In genomic region chr12:5956987-5957386, GRCh38 we compare ENCODE assay signal across 40 cellular contexts. TPM values are rescaled to one million over a fixed set of nuclear protein-coding genes. Genes with fewer than 3 reads are reported as not detected.
"Had no signal": no experiment of that assay in that cellular context is flagged by ENCODE, and none has a peak within 500 bp of the region (broad histone marks: within the 10 kb centered on the region; RNA-seq: fewer than 3 reads in every experiment).

No MANE protein-coding gene starts in this region.

- H3K36me3 ChIP-seq: adrenal gland, brain microvascular endothelial cell, breast epithelium, cardiac muscle cell had no signal

- H3K4me3 ChIP-seq: adrenal gland, body of pancreas, breast epithelium, cardiac muscle cell had no signal

- H3K27ac ChIP-seq: adrenal gland, body of pancreas, brain microvascular endothelial cell, breast epithelium, cardiac muscle cell, VCaP had no signal

- H3K9me3 ChIP-seq: adrenal gland, body of pancreas, breast epithelium had no signal

- H3K4me3 Mint-ChIP-seq: activated B cell treated with CpG ODN at 0.5 μM for 24 hours; activated CD4-positive, alpha-beta memory T cell treated with anti-CD3 and anti-CD28 coated beads for 36 hours; activated CD4-positive, alpha-beta T cell treated with anti-CD3 and anti-CD28 coated beads for 36 hours; activated CD4-positive, alpha-beta T cell treated with anti-CD3 and anti-CD28 coated beads, Interleukin-2, amount 10 ng/mL, durations not matched to agents 7 days and 5 days; activated CD8-positive, alpha-beta T cell treated with anti-CD3 and anti-CD28 coated beads for 36 hours; activated naive CD4-positive, alpha-beta T cell treated with anti-CD3 and anti-CD28 coated beads for 36 hours; activated naive CD8-positive, alpha-beta T cell treated with anti-CD3 and anti-CD28 coated beads for 36 hours; activated T-cell treated with anti-CD3 and anti-CD28 coated beads, Interleukin-2, amount 50 U/mL, for 4 hours; activated T-cell treated with anti-CD3 and anti-CD28 coated beads, Interleukin-2, amount 50 U/mL, for 72 hours; activated T-helper 1 cell treated with anti-CD3 and anti-CD28 coated beads, Interleukin-12 subunit alpha, Interleukin-12 subunit beta, Interleukin-2, Interleukin-4 antibody, amounts not matched to agents 30 ng/mL and 10 ng/mL and 1 ng/mL, durations not matched to agents 14 hours and 24 hours and 36 hours; activated T-helper 17 cell treated with anti-CD3 and anti-CD28 coated beads, Interleukin-2, amount 50 U/mL, for 72 hours; central memory CD8-positive, alpha-beta T cell; T-cell; T-helper 2 cell treated with Interferon-gamma antibody and Interleukin-4, amounts not matched to agents 5 μg/mL and 100 μg/mL, for 36 hours had no signal

- H3K4me1 Mint-ChIP-seq: activated B cell treated with CpG ODN at 0.5 μM for 24 hours; activated CD4-positive, alpha-beta T cell treated with anti-CD3 and anti-CD28 coated beads for 36 hours; activated CD4-positive, alpha-beta T cell treated with anti-CD3 and anti-CD28 coated beads, Interleukin-2, amount 10 ng/mL, durations not matched to agents 7 days and 5 days; activated naive CD8-positive, alpha-beta T cell treated with anti-CD3 and anti-CD28 coated beads for 36 hours; activated T-helper 17 cell treated with anti-CD3 and anti-CD28 coated beads, Interleukin-2, amount 50 U/mL, for 72 hours; central memory CD8-positive, alpha-beta T cell; T-cell had no signal

- ATAC-seq: activated CD4-positive, alpha-beta T cell treated with anti-CD3 and anti-CD28 coated beads for 36 hours; activated CD8-positive, alpha-beta T cell treated with anti-CD3 and anti-CD28 coated beads for 36 hours; activated naive CD4-positive, alpha-beta T cell treated with anti-CD3 and anti-CD28 coated beads, Interleukin-2, amount 50 U/mL, for 72 hours; activated T-cell treated with anti-CD3 and anti-CD28 coated beads, Interleukin-2, amount 50 U/mL, for 4 hours; activated T-cell treated with anti-CD3 and anti-CD28 coated beads, Interleukin-2, amount 50 U/mL, for 72 hours; activated T-helper 17 cell treated with anti-CD3 and anti-CD28 coated beads, Interleukin-2, amount 50 U/mL, for 72 hours; body of pancreas; T-cell had no signal

- H3K36me3 Mint-ChIP-seq: activated CD4-positive, alpha-beta memory T cell treated with anti-CD3 and anti-CD28 coated beads for 36 hours; activated naive CD4-positive, alpha-beta T cell treated with anti-CD3 and anti-CD28 coated beads, Interleukin-2, amount 50 U/mL, for 72 hours; activated naive CD8-positive, alpha-beta T cell treated with anti-CD3 and anti-CD28 coated beads for 36 hours; T-cell had no signal

- DNase-seq: activated B cell treated with CpG ODN at 0.5 μM for 24 hours; activated CD4-positive, alpha-beta memory T cell treated with anti-CD3 and anti-CD28 coated beads for 36 hours; activated CD4-positive, alpha-beta T cell treated with anti-CD3 and anti-CD28 coated beads for 1 hour; activated CD4-positive, alpha-beta T cell treated with anti-CD3 and anti-CD28 coated beads for 36 hours; activated CD4-positive, alpha-beta T cell treated with anti-CD3 and anti-CD28 coated beads for 48 hours; activated CD4-positive, alpha-beta T cell treated with anti-CD3 and anti-CD28 coated beads, Interleukin-2, amount 10 ng/mL, durations not matched to agents 7 days and 5 days; activated CD8-positive, alpha-beta memory T cell treated with anti-CD3 and anti-CD28 coated beads, Interleukin-2, amount 50 U/mL, for 4 hours; activated CD8-positive, alpha-beta T cell treated with anti-CD3 and anti-CD28 coated beads for 36 hours; activated effector memory CD4-positive, alpha-beta T cell treated with anti-CD3 and anti-CD28 coated beads, Interleukin-2, amount 50 U/mL, for 16 hours; activated gamma-delta T cell treated with Interleukin-2 at 50 U/mL for 16 hours; activated naive CD4-positive, alpha-beta T cell; activated naive CD4-positive, alpha-beta T cell treated with anti-CD3 and anti-CD28 coated beads for 36 hours; activated naive CD4-positive, alpha-beta T cell treated with anti-CD3 and anti-CD28 coated beads, Interleukin-2, amount 50 U/mL, for 16 hours; activated naive CD8-positive, alpha-beta T cell treated with anti-CD3 and anti-CD28 coated beads for 36 hours; activated T-cell treated with anti-CD3 and anti-CD28 coated beads for 4 hours; activated T-cell treated with anti-CD3 and anti-CD28 coated beads, Interleukin-2, amount 50 U/mL, for 1 hour; activated T-cell treated with anti-CD3 and anti-CD28 coated beads, Interleukin-2, amount 50 U/mL, for 4 hours; activated T-cell treated with anti-CD3 and anti-CD28 coated beads, Interleukin-2, amount 50 U/mL, for 72 hours; adrenal gland; amniotic stem cell; aorta; body of pancreas; brain microvascular endothelial cell; caudate nucleus; cerebellar nuclear complex; T-cell; T-helper 2 cell; T-helper 9 cell had no signal

- H3K27ac Mint-ChIP-seq: activated B cell treated with CpG ODN at 0.5 μM for 24 hours; activated CD4-positive, alpha-beta memory T cell treated with anti-CD3 and anti-CD28 coated beads for 36 hours; activated CD4-positive, alpha-beta T cell treated with anti-CD3 and anti-CD28 coated beads for 36 hours; activated CD4-positive, alpha-beta T cell treated with anti-CD3 and anti-CD28 coated beads, Interleukin-2, amount 10 ng/mL, durations not matched to agents 7 days and 5 days; activated CD8-positive, alpha-beta T cell treated with anti-CD3 and anti-CD28 coated beads for 36 hours; activated naive CD4-positive, alpha-beta T cell treated with anti-CD3 and anti-CD28 coated beads for 36 hours; activated naive CD4-positive, alpha-beta T cell treated with anti-CD3 and anti-CD28 coated beads, Interleukin-2, amount 50 U/mL, for 72 hours; activated naive CD8-positive, alpha-beta T cell treated with anti-CD3 and anti-CD28 coated beads for 36 hours; activated T-cell treated with anti-CD3 and anti-CD28 coated beads, Interleukin-2, amount 50 U/mL, for 72 hours; activated T-helper 1 cell treated with anti-CD3 and anti-CD28 coated beads, Interleukin-12 subunit alpha, Interleukin-12 subunit beta, Interleukin-2, Interleukin-4 antibody, amounts not matched to agents 30 ng/mL and 10 ng/mL and 1 ng/mL, durations not matched to agents 14 hours and 24 hours and 36 hours; activated T-helper 17 cell treated with anti-CD3 and anti-CD28 coated beads, Interleukin-2, amount 50 U/mL, for 72 hours; T-cell; T-helper 2 cell treated with Interferon-gamma antibody and Interleukin-4, amounts not matched to agents 5 μg/mL and 100 μg/mL, for 36 hours had no signal

- H3K4me1 ChIP-seq: adrenal gland, body of pancreas, breast epithelium had no signal

- FAIRE-seq: astrocyte, TTC549 had no signal

- H3K27me3 ChIP-seq: body of pancreas, brain microvascular endothelial cell, breast epithelium, cardiac muscle cell had no signal

RNA-seq across cellular contexts. Expression of gene ANO2, which starts 11.9 kb away (rescaled TPM):
- total RNA-seq: activated B cell treated with CpG ODN at 0.5 μM for 24 hours; activated CD4-positive, alpha-beta memory T cell treated with anti-CD3 and anti-CD28 coated beads for 36 hours; activated CD4-positive, alpha-beta T cell treated with anti-CD3 and anti-CD28 coated beads for 36 hours; activated CD4-positive, alpha-beta T cell treated with anti-CD3 and anti-CD28 coated beads, Interleukin-2, amount 10 ng/mL, durations not matched to agents 7 days and 5 days; activated CD8-positive, alpha-beta memory T cell treated with anti-CD3 and anti-CD28 coated beads for 36 hours; activated CD8-positive, alpha-beta T cell treated with anti-CD3 and anti-CD28 coated beads for 36 hours; activated naive CD4-positive, alpha-beta T cell treated with anti-CD3 and anti-CD28 coated beads for 36 hours; activated naive CD4-positive, alpha-beta T cell treated with anti-CD3 and anti-CD28 coated beads, Interleukin-2, amount 50 U/mL, for 72 hours; activated naive CD8-positive, alpha-beta T cell treated with anti-CD3 and anti-CD28 coated beads for 36 hours; activated T-cell treated with anti-CD3 and anti-CD28 coated beads, Interleukin-2, amount 50 U/mL, for 4 hours; activated T-cell treated with anti-CD3 and anti-CD28 coated beads, Interleukin-2, amount 50 U/mL, for 72 hours; activated T-helper 1 cell treated with anti-CD3 and anti-CD28 coated beads, Interleukin-12 subunit alpha, Interleukin-12 subunit beta, Interleukin-2, Interleukin-4 antibody, amounts not matched to agents 30 ng/mL and 10 ng/mL and 1 ng/mL, durations not matched to agents 14 hours and 24 hours and 36 hours; activated T-helper 17 cell treated with anti-CD3 and anti-CD28 coated beads, Interleukin-2, amount 50 U/mL, for 72 hours; T-cell; T-helper 1 cell treated with Interleukin-12 subunit alpha and Interleukin-12 subunit beta and Interleukin-4 antibody, amounts not matched to agents 30 ng/mL and 1 ng/mL, for 36 hours had no signal
- polyA plus RNA-seq: cardiac muscle cell had no signal
